15 cellular contexts compared by ENCODE assay signal in the genomic region with DNA sequence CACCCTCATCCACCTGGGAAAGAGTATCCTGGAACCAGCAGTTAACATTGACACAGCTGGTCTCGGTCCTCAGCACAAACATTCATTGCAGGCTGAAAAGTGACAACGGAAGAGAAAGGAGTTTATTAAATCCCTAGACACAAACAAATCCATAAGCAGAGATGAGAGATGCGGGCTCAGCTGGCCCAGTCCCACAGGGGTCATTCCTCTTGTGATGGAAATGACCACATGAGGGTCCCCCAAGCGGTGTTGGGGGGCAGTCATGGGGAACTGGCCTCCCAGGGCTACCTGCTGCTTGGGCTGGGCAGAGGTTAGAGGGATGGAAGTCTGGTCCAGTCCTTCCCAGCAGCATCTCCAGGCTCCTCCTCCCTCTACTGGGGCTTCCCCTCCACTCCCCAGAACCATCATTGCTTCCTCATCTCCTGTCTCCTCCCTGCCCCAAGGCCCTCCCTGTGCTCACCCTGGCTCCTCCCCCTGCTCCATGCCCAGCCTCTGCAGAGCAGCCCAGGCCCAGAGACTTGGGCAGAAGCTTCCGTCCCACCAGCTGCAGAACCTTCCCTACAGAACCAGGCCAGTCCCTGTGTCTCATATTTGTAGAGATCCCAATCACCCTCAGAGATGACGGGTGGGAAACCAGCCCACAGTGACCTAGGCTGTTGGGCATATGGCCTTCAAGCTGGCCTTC. TPM values are rescaled to one million over a fixed set of nuclear protein-coding genes. Genes with fewer than 3 reads are reported as not detected.
DNase-seq lines count a peak whose midpoint lies in the region; ATAC-seq and TF ChIP-seq lines count a peak whose summit lies in the region.
"Had no signal": no experiment of that assay in that cellular context is flagged by ENCODE, and none has a peak within 500 bp of the region (broad histone marks: within the 10 kb centered on the region; RNA-seq: fewer than 3 reads in every experiment).

No MANE protein-coding gene starts in this region.

- peaks cover 38% of the 10 kb centered on the region for H3K4me1 Mint-ChIP-seq in stimulated activated naive CD8-positive, alpha-beta T cell treated with anti-CD3 and anti-CD28 coated beads, Interleukin-15, amount 100 ng/mL, for 72 hours
- no peaks in the 10 kb centered on the region for H3K4me1 Mint-ChIP-seq in endodermal cell
- H3K4me1 Mint-ChIP-seq: neural crest cell had no signal

- intact Hi-C loops in esophagus muscularis mucosa (cut with DNase I): no loop called here

- H3K36me3 ChIP-seq in endodermal cell (ENCODE audit: control insufficient read depth, insufficient read depth, low read length) (no peaks in the 10 kb centered on the region), esophagus muscularis mucosa (no peaks in the 10 kb centered on the region), suprapubic skin (no peaks in the 10 kb centered on the region)
- H3K36me3 ChIP-seq: thyroid gland had no signal

- H3K9ac ChIP-seq in endodermal cell (ENCODE audit: extremely low read depth, low read length, poor library complexity, severe bottlenecking): no peak overlapping the region

- TF ChIP-seq CTCF in endodermal cell (conservative IDR thresholded peaks at IDR 0.05): no peak
- TF ChIP-seq CTCF in esophagus muscularis mucosa (IDR thresholded peaks at IDR 0.05): no peak
- no peak for TF ChIP-seq CTCF in suprapubic skin (IDR thresholded peaks at IDR 0.05)

- peak; percentile 51 for ATAC-seq in stimulated activated naive CD8-positive, alpha-beta T cell treated with anti-CD3 and anti-CD28 coated beads, Interleukin-15, Interleukin-2, amounts not matched to agents 100 U/mL and 50 U/mL, for 24 hours
- no peak for ATAC-seq in stimulated activated naive CD8-positive, alpha-beta T cell treated with anti-CD3 and anti-CD28 coated beads, Interleukin-15, amount 100 ng/mL, for 72 hours
- ATAC-seq in GM19397 (IDR thresholded peaks at IDR 0.05; ENCODE audit: unreplicated experiment): no peak

- TF ChIP-seq POLR2A in esophagus muscularis mucosa (IDR thresholded peaks at IDR 0.05; ENCODE audit: low read depth): no peak
- no peak for TF ChIP-seq POLR2A in suprapubic skin (IDR thresholded peaks at IDR 0.05)

- H3K36me3 Mint-ChIP-seq in endodermal cell (ENCODE audit: low read depth): no peaks in the 10 kb centered on the region
- H3K36me3 Mint-ChIP-seq: activated naive CD4-positive, alpha-beta T cell treated with anti-CD3 and anti-CD28 coated beads, Interleukin-2, amount 50 U/mL, for 72 hours had no signal

- H3K4me1 ChIP-seq in endodermal cell (ENCODE audit: control insufficient read depth, insufficient read depth, low read length) (no peaks in the 10 kb centered on the region), esophagus muscularis mucosa (no peaks in the 10 kb centered on the region), suprapubic skin (no peaks in the 10 kb centered on the region)
- H3K4me1 ChIP-seq: Caco-2, thyroid gland had no signal

- DNase-seq in stimulated activated naive CD8-positive, alpha-beta T cell treated with anti-CD3 and anti-CD28 coated beads, Interleukin-15, Interleukin-2, amounts not matched to agents 100 U/mL and 50 U/mL, for 24 hours: no peak
- no peak for DNase-seq in stimulated activated naive CD8-positive, alpha-beta T cell treated with anti-CD3 and anti-CD28 coated beads, Interleukin-15, amount 100 ng/mL, for 72 hours
- DNase-seq in NOMO-1 (lab: John Stamatoyannopoulos, UW; ENCODE audit: unreplicated experiment in 2 of 2) (peak; percentile 67 to 69), endodermal cell (peak; percentile 55), esophagus muscularis mucosa (ENCODE audit: extremely low spot score) (no peak), suprapubic skin (ENCODE audit: low spot score in 2 of 2) (no peak), COR-L47 (lab: John Stamatoyannopoulos, UW) (no peak)
- DNase-seq: Caco-2; effector CD8-positive, alpha-beta T cell; T-helper 9 cell; thyroid gland had no signal

- H3K4me3 Mint-ChIP-seq in stimulated activated naive CD8-positive, alpha-beta T cell treated with anti-CD3 and anti-CD28 coated beads, Interleukin-15, amount 100 ng/mL, for 72 hours: no peak overlapping the region
- no peak overlapping the region for H3K4me3 Mint-ChIP-seq in endodermal cell
- H3K4me3 Mint-ChIP-seq: neural crest cell had no signal

- no peak overlapping the region for H3K27ac Mint-ChIP-seq in stimulated activated naive CD8-positive, alpha-beta T cell treated with anti-CD3 and anti-CD28 coated beads, Interleukin-15, amount 100 ng/mL, for 72 hours
- H3K27ac Mint-ChIP-seq in endodermal cell: no peak overlapping the region
- H3K27ac Mint-ChIP-seq: activated naive CD4-positive, alpha-beta T cell treated with anti-CD3 and anti-CD28 coated beads, Interleukin-2, amount 50 U/mL, for 72 hours had no signal

- TF ChIP-seq EP300 in esophagus muscularis mucosa (IDR thresholded peaks at IDR 0.05) (no peak), suprapubic skin (IDR thresholded peaks at IDR 0.05) (no peak)

- H3K27me3 Mint-ChIP-seq in stimulated activated naive CD8-positive, alpha-beta T cell treated with anti-CD3 and anti-CD28 coated beads, Interleukin-15, amount 100 ng/mL, for 72 hours: peaks cover 48% of the 10 kb centered on the region
- peaks cover 36% of the 10 kb centered on the region for H3K27me3 Mint-ChIP-seq in endodermal cell (ENCODE audit: insufficient read depth)

- 88% methylated on average over 3 to 6 of the region's 6 CpGs for WGBS in endodermal cell (ENCODE audit: insufficient coverage in 1 of 2, insufficient read length in 1 of 2), 2 experiments
- WGBS in esophagus muscularis mucosa: 70% methylated on average over 6 of the region's 6 CpGs
- 73% methylated on average over 6 of the region's 6 CpGs for WGBS in suprapubic skin

- H3K9me3 ChIP-seq in endodermal cell (ENCODE audit: control insufficient read depth, low read length) (no peaks in the 10 kb centered on the region), esophagus muscularis mucosa (no peaks in the 10 kb centered on the region), suprapubic skin (no peaks in the 10 kb centered on the region)
- H3K9me3 ChIP-seq: Caco-2, thyroid gland had no signal

- H3K9me3 Mint-ChIP-seq in stimulated activated naive CD8-positive, alpha-beta T cell treated with anti-CD3 and anti-CD28 coated beads, Interleukin-15, amount 100 ng/mL, for 72 hours: no peaks in the 10 kb centered on the region
- no peaks in the 10 kb centered on the region for H3K9me3 Mint-ChIP-seq in endodermal cell
- H3K9me3 Mint-ChIP-seq: activated naive CD4-positive, alpha-beta T cell treated with anti-CD3 and anti-CD28 coated beads, Interleukin-2, amount 50 U/mL, for 72 hours; neural crest cell had no signal

- H3K27me3 ChIP-seq in endodermal cell (ENCODE audit: control insufficient read depth, insufficient read depth, low read length, poor library complexity, severe bottlenecking): peaks cover 30% of the 10 kb centered on the region
- peaks cover 0 to 49% (median 0%) of the 10 kb centered on the region in 4 donors for H3K27me3 ChIP-seq in esophagus muscularis mucosa
- H3K27me3 ChIP-seq in suprapubic skin: peaks cover 22% of the 10 kb centered on the region
- H3K27me3 ChIP-seq: thyroid gland had no signal

- H3K27ac ChIP-seq in endodermal cell (ENCODE audit: low read depth, low read length): no peak overlapping the region
- H3K27ac ChIP-seq in esophagus muscularis mucosa (replicated peaks in 1 of 4): no peak overlapping the region
- H3K27ac ChIP-seq in suprapubic skin: no peak overlapping the region
- H3K27ac ChIP-seq: thyroid gland had no signal

- H3K4me3 ChIP-seq in endodermal cell (ENCODE audit: low read length) (no peak overlapping the region), esophagus muscularis mucosa (no peak overlapping the region), suprapubic skin (no peak overlapping the region)
- H3K4me3 ChIP-seq: thyroid gland had no signal

RNA-seq across cellular contexts. Expression of a gene that starts 5.4 kb away (rescaled TPM):
- total RNA-seq in endodermal cell (not detected), esophagus muscularis mucosa (1 to 10 TPM in 1 of 4 donors, under 1 TPM in 2, not detected in 1; 0.39 to 1.3 (median 0.80) TPM), suprapubic skin (not detected)
- not detected for polyA plus RNA-seq in endodermal cell (2013, experiment 1 of 2)
- not detected for polyA plus RNA-seq in endodermal cell (2013, experiment 2 of 2)
- total RNA-seq: activated naive CD4-positive, alpha-beta T cell treated with anti-CD3 and anti-CD28 coated beads, Interleukin-2, amount 50 U/mL, for 72 hours; Caco-2; HT-29; neural crest cell had no signal

Comparison
In these comparisons a context has a peak if more than half of its experiments do, and no peak if none do; other contexts are left out.
1. DNase-seq: peak in NOMO-1 (2 of 2) and endodermal cell (single experiment); none in stimulated activated naive CD8-positive, alpha-beta T cell treated with anti-CD3 and anti-CD28 coated beads, Interleukin-15, Interleukin-2, amounts not matched to agents 100 U/mL and 50 U/mL, for 24 hours (single experiment), stimulated activated naive CD8-positive, alpha-beta T cell treated with anti-CD3 and anti-CD28 coated beads, Interleukin-15, amount 100 ng/mL, for 72 hours (0 of 2), esophagus muscularis mucosa (single experiment), suprapubic skin (0 of 2) and COR-L47 (single experiment).